2 cellular contexts compared by ENCODE assay signal in genomic region chr6:106512048-106512957, GRCh38.
TF ChIP-seq lines count a peak whose summit lies in the region.

No MANE protein-coding gene starts in this region.

TF ChIP-seq in WTC11, 78 proteins besides CTCF, POLR2A, EP300 and RAD21 (continued from another document):
- TF ChIP-seq HMGXB4 (CRISPR knock-in tag; IDR thresholded peaks at IDR 0.05) (0 out of 2 replicates have a peak, but pooled peaks have one; percentile 35), CBFB (CRISPR knock-in tag; IDR thresholded peaks at IDR 0.05; ENCODE audit: low read depth) (0 out of 2 replicates have a peak, but pooled peaks have one; percentile 63), ARID4B (CRISPR knock-in tag; IDR thresholded peaks at IDR 0.05; ENCODE audit: borderline replicate concordance) (0 out of 2 replicates have a peak, but pooled peaks have one; percentile 27), RELA (CRISPR knock-in tag; IDR thresholded peaks at IDR 0.05; ENCODE audit: borderline replicate concordance) (no peak)

TF ChIP-seq in liver, 16 proteins besides CTCF, POLR2A, EP300 and RAD21 (continued from another document):
- peak; percentile 74 for TF ChIP-seq SP1 (IDR thresholded peaks at IDR 0.05)
